ENCODE assay signal across 13 cellular contexts in genomic region chr1:153734380-153735089, GRCh38. TPM values are rescaled to one million over a fixed set of nuclear protein-coding genes. Genes with fewer than 3 reads are reported as not detected.
DNase-seq lines count a peak whose midpoint lies in the region; ATAC-seq, FAIRE-seq and TF ChIP-seq lines count a peak whose summit lies in the region.
"Had no signal": no experiment of that assay in that cellular context is flagged by ENCODE, and none has a peak within 500 bp of the region (broad histone marks: within the 10 kb centered on the region; RNA-seq: fewer than 3 reads in every experiment).

No MANE protein-coding gene starts in this region.

- no peak overlapping the region for H3K4me2 ChIP-seq in HepG2 (ENCODE audit: low read depth, low read length)

- FAIRE-seq in HepG2 (lab: Jason Lieb, UNC) (no peak), RCC 7860 (lab: Jason Lieb, UNC) (no peak)

- H3K27me3 ChIP-seq in HepG2 (ENCODE audit: control insufficient read depth in 1 of 2, insufficient read depth in 2 of 2, low read length in 2 of 2) (no peaks in the 10 kb centered on the region), thoracic aorta (replicated peaks; ENCODE audit: insufficient read depth) (no peaks in the 10 kb centered on the region)
- no peaks in the 10 kb centered on the region for H3K27me3 ChIP-seq in effector memory CD4-positive, alpha-beta T cell (replicated peaks; ENCODE audit: control insufficient read depth, insufficient read depth, low read length, poor library complexity, severe bottlenecking)
- H3K27me3 ChIP-seq: transverse colon had no signal

- ATAC-seq in activated CD8-positive, alpha-beta T cell treated with anti-CD3 and anti-CD28 coated beads, Interleukin-2, amount 10 ng/mL, durations not matched to agents 7 days and 5 days: no peak
- ATAC-seq in activated CD8-positive, alpha-beta T cell treated with anti-CD3 and anti-CD28 coated beads for 36 hours: no peak
- ATAC-seq in HepG2 (peak; percentile 37; the same call in 2 of the 3 replicates), thoracic aorta (ENCODE audit: insufficient number of reproducible peaks, low FRiP score, low read depth) (no peak)
- ATAC-seq: psoas muscle had no signal

- no peak for TF ChIP-seq RAD21 in HepG2 (CRISPR knock-in tag; IDR thresholded peaks at IDR 0.05)

- no peak overlapping the region for H3K27ac ChIP-seq in HepG2 (ENCODE audit: extremely low read length, insufficient read depth, low read length)
- peak overlapping the region; percentile 49 to 60 for H3K27ac ChIP-seq in thoracic aorta
- no peak overlapping the region for H3K27ac ChIP-seq in substantia nigra (ENCODE audit: low read depth, low read length, poor library complexity, severe bottlenecking)
- no peak overlapping the region for H3K27ac ChIP-seq in effector memory CD4-positive, alpha-beta T cell (ENCODE audit: insufficient read depth, low read length, poor library complexity, severe bottlenecking)
- H3K27ac ChIP-seq: psoas muscle, transverse colon had no signal

- no peak overlapping the region for H2AFZ ChIP-seq in HepG2 (ENCODE audit: low read length)

- no peak for TF ChIP-seq CTCF in activated CD8-positive, alpha-beta T cell treated with anti-CD3 and anti-CD28 coated beads for 36 hours (IDR thresholded peaks at IDR 0.05)
- TF ChIP-seq CTCF in HepG2 (CRISPR knock-in tag; IDR thresholded peaks at IDR 0.05) (no peak), thoracic aorta (IDR thresholded peaks at IDR 0.05) (no peak)

- H3K9me3 ChIP-seq in HepG2 (ENCODE audit: low read length) (no peaks in the 10 kb centered on the region), thoracic aorta (no peaks in the 10 kb centered on the region)
- no peaks in the 10 kb centered on the region for H3K9me3 ChIP-seq in effector memory CD4-positive, alpha-beta T cell (ENCODE audit: control insufficient read depth, low read length)
- H3K9me3 ChIP-seq: psoas muscle, transverse colon had no signal

- peaks cover 3% of the 10 kb centered on the region for H3K79me2 ChIP-seq in HepG2 (ENCODE audit: insufficient read depth, low read length)

- H3K27ac Mint-ChIP-seq in activated CD8-positive, alpha-beta T cell treated with anti-CD3 and anti-CD28 coated beads, Interleukin-2, amount 10 ng/mL, durations not matched to agents 7 days and 5 days: peak overlapping the region; percentile 57
- no peak overlapping the region for H3K27ac Mint-ChIP-seq in activated CD8-positive, alpha-beta T cell treated with anti-CD3 and anti-CD28 coated beads for 36 hours

- H3K4me3 ChIP-seq in HepG2 (replicated peaks in 1 of 3; ENCODE audit: insufficient read depth in 1 of 3, low read depth in 2 of 3, low read length in 3 of 3) (no peak overlapping the region), thoracic aorta (no peak overlapping the region)
- H3K4me3 ChIP-seq in effector memory CD4-positive, alpha-beta T cell (ENCODE audit: insufficient read depth, low read depth, low read length, poor library complexity, severe bottlenecking): no peak overlapping the region
- H3K4me3 ChIP-seq: psoas muscle, transverse colon had no signal

- CTCF ChIA-PET in activated CD8-positive, alpha-beta T cell treated with anti-CD3 and anti-CD28 coated beads, Interleukin-2, amount 10 ng/mL, durations not matched to agents 7 days and 5 days (lab: Charles Lee): interaction anchor here (1.9 kb wide), 1 partner anchor 16 kb away, joined by 6 read pairs; no protein-coding TSS in a partner anchor
- CTCF ChIA-PET in activated CD8-positive, alpha-beta T cell treated with anti-CD3 and anti-CD28 coated beads for 36 hours (lab: Charles Lee): interaction anchor here (0.6 to 2.8 kb wide), 3 partner anchors 9 to 14 kb away, joined by 3 to 16 read pairs (median 6); no protein-coding TSS in a partner anchor
- CTCF ChIA-PET in HepG2 (lab: Yijun Ruan, JAX; ENCODE audit: low intra/inter-chr PET ratio, low total read pairs): no interaction called here

- H3K27me3 Mint-ChIP-seq in activated CD8-positive, alpha-beta T cell treated with anti-CD3 and anti-CD28 coated beads, Interleukin-2, amount 10 ng/mL, durations not matched to agents 7 days and 5 days (ENCODE audit: low read depth): no peaks in the 10 kb centered on the region
- no peaks in the 10 kb centered on the region for H3K27me3 Mint-ChIP-seq in activated CD8-positive, alpha-beta T cell treated with anti-CD3 and anti-CD28 coated beads for 36 hours

- H3K9ac ChIP-seq in HepG2 (ENCODE audit: insufficient read depth, low read depth, low read length): no peak overlapping the region

- in situ Hi-C loops in HepG2 (cut with HindIII; ENCODE audit: extremely low pct_ligation_motif_present, low pct_unique_long_range_greater_than_20kb): no loop called here

- TF ChIP-seq EP300 in HepG2 (IDR thresholded peaks at IDR 0.05; ENCODE audit: low read depth in 2 of 2, low read length in 2 of 2) (no peak), HepG2 (CRISPR knock-in tag; IDR thresholded peaks at IDR 0.05; ENCODE audit: borderline replicate concordance) (no peak)

- H3K4me3 Mint-ChIP-seq in activated CD8-positive, alpha-beta T cell treated with anti-CD3 and anti-CD28 coated beads, Interleukin-2, amount 10 ng/mL, durations not matched to agents 7 days and 5 days: no peak overlapping the region
- H3K4me3 Mint-ChIP-seq in activated CD8-positive, alpha-beta T cell treated with anti-CD3 and anti-CD28 coated beads for 36 hours: no peak overlapping the region

- DNase-seq in activated CD8-positive, alpha-beta T cell treated with anti-CD3 and anti-CD28 coated beads, Interleukin-2, amount 10 ng/mL, durations not matched to agents 7 days and 5 days: no peak
- DNase-seq in activated CD8-positive, alpha-beta T cell treated with anti-CD3 and anti-CD28 coated beads for 36 hours: no peak
- DNase-seq in NOMO-1 treated with DMSO at 0.1 percent for 48 hours (lab: John Stamatoyannopoulos, UW; ENCODE audit: unreplicated experiment): peak; percentile 58
- no peak for DNase-seq in HepG2 (ENCODE audit: low spot score)
- DNase-seq in thoracic aorta (ENCODE audit: low spot score): no peak
- DNase-seq in RCC 7860 (ENCODE audit: low spot score): no peak
- no peak for DNase-seq in substantia nigra (lab: John Stamatoyannopoulos, UW)
- DNase-seq in effector memory CD4-positive, alpha-beta T cell: no peak
- DNase-seq: amniotic stem cell, EL, psoas muscle, transverse colon had no signal

- H3K4me1 ChIP-seq in HepG2 (ENCODE audit: insufficient read depth, low read length) (peaks cover 33% of the 10 kb centered on the region), thoracic aorta (ENCODE audit: control insufficient read depth in 1 of 2, low read depth in 2 of 2) (peaks cover 28 to 54% of the 10 kb centered on the region in 2 donors)
- H3K4me1 ChIP-seq in effector memory CD4-positive, alpha-beta T cell (ENCODE audit: control insufficient read depth, insufficient read depth, low read length, poor library complexity, severe bottlenecking): no peaks in the 10 kb centered on the region

- H3K36me3 ChIP-seq in HepG2 (replicated peaks in 1 of 2; ENCODE audit: control insufficient read depth in 1 of 2, insufficient read depth in 2 of 2, low read length in 2 of 2) (no peaks in the 10 kb centered on the region), thoracic aorta (peaks cover 3% of the 10 kb centered on the region)
- H3K36me3 ChIP-seq in effector memory CD4-positive, alpha-beta T cell (ENCODE audit: control insufficient read depth, insufficient read depth, low read length): no peaks in the 10 kb centered on the region

- POLR2A ChIA-PET in activated CD8-positive, alpha-beta T cell treated with anti-CD3 and anti-CD28 coated beads, Interleukin-2, amount 10 ng/mL, durations not matched to agents 7 days and 5 days (lab: Charles Lee): interaction anchor here (0.6 kb wide), 2 partner anchors 57 to 97 kb away, joined by 3 read pairs; no protein-coding TSS in a partner anchor
- POLR2A ChIA-PET in activated CD8-positive, alpha-beta T cell treated with anti-CD3 and anti-CD28 coated beads for 36 hours (lab: Charles Lee): interaction anchor here (0.7 to 1.5 kb wide), 2 partner anchors 18 to 64 kb away, joined by 3 read pairs; no protein-coding TSS in a partner anchor
- POLR2A ChIA-PET in HepG2 (lab: Yijun Ruan, JAX): interaction anchor here (0.9 kb wide), 1 partner anchor 49 kb away, joined by 3 read pairs; no protein-coding TSS in a partner anchor

- no peak for TF ChIP-seq POLR2A in HepG2 (IDR thresholded peaks at IDR 0.05; ENCODE audit: insufficient read depth in 1 of 2, low read depth in 2 of 2, low read length in 2 of 2)

- no TSS peak for BruUV-seq in HepG2 (replicated peaks; lab: Mats Ljungman, UMichigan)

- peaks cover 24% of the 10 kb centered on the region for H3K4me1 Mint-ChIP-seq in activated CD8-positive, alpha-beta T cell treated with anti-CD3 and anti-CD28 coated beads, Interleukin-2, amount 10 ng/mL, durations not matched to agents 7 days and 5 days (ENCODE audit: low read depth)
- peaks cover 23% of the 10 kb centered on the region for H3K4me1 Mint-ChIP-seq in activated CD8-positive, alpha-beta T cell treated with anti-CD3 and anti-CD28 coated beads for 36 hours (ENCODE audit: low read depth)

- H3K9me3 Mint-ChIP-seq in activated CD8-positive, alpha-beta T cell treated with anti-CD3 and anti-CD28 coated beads, Interleukin-2, amount 10 ng/mL, durations not matched to agents 7 days and 5 days (ENCODE audit: insufficient read depth): no peaks in the 10 kb centered on the region
- no peaks in the 10 kb centered on the region for H3K9me3 Mint-ChIP-seq in activated CD8-positive, alpha-beta T cell treated with anti-CD3 and anti-CD28 coated beads for 36 hours

- peaks cover 28% of the 10 kb centered on the region for H3K36me3 Mint-ChIP-seq in activated CD8-positive, alpha-beta T cell treated with anti-CD3 and anti-CD28 coated beads, Interleukin-2, amount 10 ng/mL, durations not matched to agents 7 days and 5 days (ENCODE audit: low read depth)
- H3K36me3 Mint-ChIP-seq in activated CD8-positive, alpha-beta T cell treated with anti-CD3 and anti-CD28 coated beads for 36 hours (ENCODE audit: low read depth): peaks cover 15% of the 10 kb centered on the region

- 75% methylated on average over 3 of the region's 3 CpGs for WGBS in HepG2 (ENCODE audit: low lambda C conversion rate)

- H4K20me1 ChIP-seq in HepG2 (ENCODE audit: insufficient read depth, low read length): no peaks in the 10 kb centered on the region

- intact Hi-C loops in activated CD8-positive, alpha-beta T cell treated with anti-CD3 and anti-CD28 coated beads for 36 hours (cut with micrococcal nuclease): no loop called here
- intact Hi-C loops in HepG2 (cut with micrococcal nuclease; ENCODE audit: unreplicated experiment): no loop called here

RNA-seq across cellular contexts. Expression of gene INTS3, which starts 6.7 kb away (rescaled TPM):
- total RNA-seq in activated CD8-positive, alpha-beta T cell treated with anti-CD3 and anti-CD28 coated beads, Interleukin-2, amount 10 ng/mL, durations not matched to agents 7 days and 5 days: 10 to 100 TPM; 53.7 to 54.5 TPM
- 10 to 100 TPM; 45.0 to 45.5 TPM for total RNA-seq in activated CD8-positive, alpha-beta T cell treated with anti-CD3 and anti-CD28 coated beads for 36 hours
- total RNA-seq in HepG2 (2016; rRNA removed; fragmentation: Illumina TruSeq; extraction: Trizol): 14.7 and 17.2 TPM in 2 replicates
- 6.7 TPM in 2 replicates for total RNA-seq in HepG2 (2016; cell fraction: cytosol; rRNA removed; fragmentation: Illumina TruSeq; extraction: Trizol; ENCODE audit: low read depth)
- total RNA-seq in HepG2 (2016; cell fraction: insoluble cytoplasmic fraction; rRNA removed; fragmentation: Illumina TruSeq; extraction: Trizol): 12.6 and 16.4 TPM in 2 replicates
- 7.1 and 7.2 TPM in 2 replicates for total RNA-seq in HepG2 (2016; cell fraction: membrane; rRNA removed; fragmentation: Illumina TruSeq; extraction: Trizol)
- total RNA-seq in HepG2 (2016; cell fraction: nucleus; rRNA removed; fragmentation: Illumina TruSeq; extraction: Trizol): 23.2 and 23.6 TPM in 2 replicates
- 27.2 and 28.2 TPM in 2 replicates for polyA plus RNA-seq in HepG2 (2011; rRNA removed)
- polyA plus RNA-seq in HepG2 (2011; cell fraction: cytosol; rRNA removed): 8.2 TPM in 2 replicates
- polyA plus RNA-seq in HepG2 (2011; cell fraction: nucleus; rRNA removed): 142 and 147 TPM in 2 replicates
- 16.7 and 18.0 TPM in 2 replicates for polyA plus RNA-seq in HepG2 (2012)
- 1.3 and 1.4 TPM in 2 replicates for polyA plus RNA-seq in HepG2 (2016; cell fraction: cytosol; fragmentation: Illumina TruSeq; extraction: Trizol; ENCODE audit: low read depth)
- polyA plus RNA-seq in HepG2 (2016; cell fraction: insoluble cytoplasmic fraction; fragmentation: Illumina TruSeq; extraction: Trizol; ENCODE audit: low read depth): 12.9 and 15.4 TPM in 2 replicates
- 2.8 and 3.9 TPM in 2 replicates for polyA plus RNA-seq in HepG2 (2016; cell fraction: membrane; fragmentation: Illumina TruSeq; extraction: Trizol; ENCODE audit: low read depth)
- polyA plus RNA-seq in HepG2 (2016; cell fraction: nucleus; fragmentation: Illumina TruSeq; extraction: Trizol; ENCODE audit: insufficient read depth, low read depth): 58.6 and 63.7 TPM in 2 replicates
- polyA minus RNA-seq in HepG2 (2011; rRNA and poly(A)+ RNA removed; ENCODE audit: low replicate concordance): 33.3 and 85.9 TPM in 2 replicates
- polyA minus RNA-seq in HepG2 (2011; cell fraction: cytosol; rRNA and poly(A)+ RNA removed): 9.0 and 10.7 TPM in 2 replicates
- polyA minus RNA-seq in HepG2 (2011; cell fraction: nucleus; rRNA and poly(A)+ RNA removed): 39.5 and 49.7 TPM in 2 replicates
- 10 to 100 TPM; 63.8 to 68.8 TPM for total RNA-seq in thoracic aorta

RNA-seq across cellular contexts. Expression of gene SLC27A3, which starts 40.7 kb away (rescaled TPM):
- 10 to 100 TPM; 41.1 to 50.1 TPM for total RNA-seq in activated CD8-positive, alpha-beta T cell treated with anti-CD3 and anti-CD28 coated beads, Interleukin-2, amount 10 ng/mL, durations not matched to agents 7 days and 5 days
- total RNA-seq in activated CD8-positive, alpha-beta T cell treated with anti-CD3 and anti-CD28 coated beads for 36 hours: 1 to 10 TPM; 7.2 to 10.0 TPM
- total RNA-seq in HepG2 (2016; rRNA removed; fragmentation: Illumina TruSeq; extraction: Trizol): 1.3 and 4.3 TPM in 2 replicates
- 0.88 and 1.3 TPM in 2 replicates for total RNA-seq in HepG2 (2016; cell fraction: cytosol; rRNA removed; fragmentation: Illumina TruSeq; extraction: Trizol; ENCODE audit: low read depth)
- total RNA-seq in HepG2 (2016; cell fraction: insoluble cytoplasmic fraction; rRNA removed; fragmentation: Illumina TruSeq; extraction: Trizol): 1.2 and 3.2 TPM in 2 replicates
- 0.86 and 1.1 TPM in 2 replicates for total RNA-seq in HepG2 (2016; cell fraction: membrane; rRNA removed; fragmentation: Illumina TruSeq; extraction: Trizol)
- 3.7 and 6.2 TPM in 2 replicates for total RNA-seq in HepG2 (2016; cell fraction: nucleus; rRNA removed; fragmentation: Illumina TruSeq; extraction: Trizol)
- 5.2 and 10.3 TPM in 2 replicates for polyA plus RNA-seq in HepG2 (2011; rRNA removed)
- 4.1 and 5.0 TPM in 2 replicates for polyA plus RNA-seq in HepG2 (2011; cell fraction: cytosol; rRNA removed)
- polyA plus RNA-seq in HepG2 (2011; cell fraction: nucleus; rRNA removed): 17.3 and 21.3 TPM in 2 replicates
- 4.4 and 4.5 TPM in 2 replicates for polyA plus RNA-seq in HepG2 (2012)
- polyA plus RNA-seq in HepG2 (2016; cell fraction: cytosol; fragmentation: Illumina TruSeq; extraction: Trizol; ENCODE audit: low read depth): 1.1 and 1.5 TPM in 2 replicates
- polyA plus RNA-seq in HepG2 (2016; cell fraction: insoluble cytoplasmic fraction; fragmentation: Illumina TruSeq; extraction: Trizol; ENCODE audit: low read depth): 1.5 and 2.9 TPM in 2 replicates
- 1.1 and 1.2 TPM in 2 replicates for polyA plus RNA-seq in HepG2 (2016; cell fraction: membrane; fragmentation: Illumina TruSeq; extraction: Trizol; ENCODE audit: low read depth)
- polyA plus RNA-seq in HepG2 (2016; cell fraction: nucleus; fragmentation: Illumina TruSeq; extraction: Trizol; ENCODE audit: insufficient read depth, low read depth): 17.9 and 19.1 TPM in 2 replicates
- polyA minus RNA-seq in HepG2 (2011; rRNA and poly(A)+ RNA removed; ENCODE audit: low replicate concordance): 8.8 and 82.9 TPM in 2 replicates
- 3.7 and 4.7 TPM in 2 replicates for polyA minus RNA-seq in HepG2 (2011; cell fraction: cytosol; rRNA and poly(A)+ RNA removed)
- 3.1 TPM in 2 replicates for polyA minus RNA-seq in HepG2 (2011; cell fraction: nucleus; rRNA and poly(A)+ RNA removed)
- 100 to 1,000 TPM in 1 of 2 donors, 10 to 100 TPM in 1; 71.7 to 116 TPM for total RNA-seq in thoracic aorta

RNA-seq across cellular contexts. Expression of gene NPR1, which starts 56.0 kb away (rescaled TPM):
- not detected for total RNA-seq in activated CD8-positive, alpha-beta T cell treated with anti-CD3 and anti-CD28 coated beads, Interleukin-2, amount 10 ng/mL, durations not matched to agents 7 days and 5 days
- total RNA-seq in activated CD8-positive, alpha-beta T cell treated with anti-CD3 and anti-CD28 coated beads for 36 hours: not detected
- total RNA-seq in HepG2 (2016; rRNA removed; fragmentation: Illumina TruSeq; extraction: Trizol) (not detected in 2 replicates), thoracic aorta (100 to 1,000 TPM; 279 to 293 TPM)
- total RNA-seq in HepG2 (2016; cell fraction: cytosol; rRNA removed; fragmentation: Illumina TruSeq; extraction: Trizol; ENCODE audit: low read depth): not detected in 2 replicates
- total RNA-seq in HepG2 (2016; cell fraction: insoluble cytoplasmic fraction; rRNA removed; fragmentation: Illumina TruSeq; extraction: Trizol): not detected in 2 replicates
- not detected in 2 replicates for total RNA-seq in HepG2 (2016; cell fraction: membrane; rRNA removed; fragmentation: Illumina TruSeq; extraction: Trizol)
- not detected in 2 replicates for total RNA-seq in HepG2 (2016; cell fraction: nucleus; rRNA removed; fragmentation: Illumina TruSeq; extraction: Trizol)
- not detected in 2 replicates for polyA plus RNA-seq in HepG2 (2011; rRNA removed)
- 0.07 TPM in 1 of 2 replicates, not detected in the other for polyA plus RNA-seq in HepG2 (2011; cell fraction: cytosol; rRNA removed)
- polyA plus RNA-seq in HepG2 (2011; cell fraction: nucleus; rRNA removed): not detected in 2 replicates
- polyA plus RNA-seq in HepG2 (2012): not detected in 2 replicates
- not detected in 2 replicates for polyA plus RNA-seq in HepG2 (2016; cell fraction: cytosol; fragmentation: Illumina TruSeq; extraction: Trizol; ENCODE audit: low read depth)
- not detected in 2 replicates for polyA plus RNA-seq in HepG2 (2016; cell fraction: insoluble cytoplasmic fraction; fragmentation: Illumina TruSeq; extraction: Trizol; ENCODE audit: low read depth)
- not detected in 2 replicates for polyA plus RNA-seq in HepG2 (2016; cell fraction: membrane; fragmentation: Illumina TruSeq; extraction: Trizol; ENCODE audit: low read depth)
- not detected in 2 replicates for polyA plus RNA-seq in HepG2 (2016; cell fraction: nucleus; fragmentation: Illumina TruSeq; extraction: Trizol; ENCODE audit: insufficient read depth, low read depth)
- 106 TPM in 1 of 2 replicates, not detected in the other for polyA minus RNA-seq in HepG2 (2011; rRNA and poly(A)+ RNA removed; ENCODE audit: low replicate concordance)
- 0.10 and 0.26 TPM in 2 replicates for polyA minus RNA-seq in HepG2 (2011; cell fraction: cytosol; rRNA and poly(A)+ RNA removed)
- polyA minus RNA-seq in HepG2 (2011; cell fraction: nucleus; rRNA and poly(A)+ RNA removed): 0.13 TPM in 1 of 2 replicates, not detected in the other
- total RNA-seq: T-helper 2 cell treated with Interferon-gamma antibody and Interleukin-4, amounts not matched to agents 100 ng/mL and 5 ng/mL, for 36 hours had no signal

Comparison
In these comparisons a context has a peak if more than half of its experiments do, and no peak if none do; other contexts are left out.
1. H3K27ac ChIP-seq: peak in thoracic aorta (2 of 2); none in HepG2 (single experiment), substantia nigra (single experiment) and effector memory CD4-positive, alpha-beta T cell (single experiment).
2. RNA of gene NPR1, which starts 56.0 kb away (total RNA-seq): 279 to 293 TPM in thoracic aorta; not detected in activated CD8-positive, alpha-beta T cell treated with anti-CD3 and anti-CD28 coated beads for 36 hours, not detected in activated CD8-positive, alpha-beta T cell treated with anti-CD3 and anti-CD28 coated beads, Interleukin-2, amount 10 ng/mL, durations not matched to agents 7 days and 5 days and not detected in HepG2; every median in the first group is over 100 times any median in the second.